ENCODE assay signal across 21 cellular contexts in the genomic region with DNA sequence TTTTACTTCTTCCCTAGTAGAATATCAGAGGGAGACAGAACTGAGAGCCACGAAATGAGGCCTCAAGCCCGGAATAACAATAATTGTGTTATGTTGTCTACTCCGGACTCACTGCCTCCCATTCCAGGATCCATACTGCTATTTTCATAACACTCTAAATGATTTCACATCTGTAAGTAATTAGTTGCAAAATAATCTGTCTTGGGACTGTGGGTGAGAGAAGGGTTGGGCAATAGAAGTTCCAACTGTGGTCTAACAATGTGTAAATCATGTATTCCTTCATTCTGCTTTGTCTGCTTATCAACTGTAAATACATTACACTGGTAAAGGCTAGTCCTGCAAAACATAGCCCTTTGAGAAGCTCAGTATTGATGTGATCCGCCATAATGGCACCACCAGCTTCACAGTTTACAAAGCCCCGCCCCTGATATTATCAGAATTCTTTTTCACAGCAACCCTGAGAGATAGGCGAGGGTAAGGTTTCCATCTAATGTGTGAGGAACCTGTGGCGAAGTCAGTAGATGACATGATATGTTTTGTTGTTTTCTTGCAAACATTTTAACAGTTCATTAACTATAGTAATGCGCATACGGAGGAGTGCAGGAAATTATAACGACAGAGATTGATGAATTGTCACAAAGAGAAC.
DNase-seq lines count a peak whose midpoint lies in the region; ATAC-seq and TF ChIP-seq lines count a peak whose summit lies in the region.
"Had no signal": no experiment of that assay in that cellular context is flagged by ENCODE, and none has a peak within 500 bp of the region (broad histone marks: within the 10 kb centered on the region; RNA-seq: fewer than 3 reads in every experiment).

No MANE protein-coding gene starts in this region.

- H3K27me3 Mint-ChIP-seq in endodermal cell (ENCODE audit: insufficient read depth): no peaks in the 10 kb centered on the region
- no peaks in the 10 kb centered on the region for H3K27me3 Mint-ChIP-seq in progenitor cell of endocrine pancreas
- peaks cover 9% of the 10 kb centered on the region for H3K27me3 Mint-ChIP-seq in Caco-2 (ENCODE audit: insufficient read depth, unreplicated experiment)
- H3K27me3 Mint-ChIP-seq: activated CD4-positive, alpha-beta memory T cell treated with anti-CD3 and anti-CD28 coated beads for 36 hours; CD4-positive, alpha-beta memory T cell had no signal

- peaks cover 43% of the 10 kb centered on the region for H3K4me1 Mint-ChIP-seq in endodermal cell
- H3K4me1 Mint-ChIP-seq in progenitor cell of endocrine pancreas (ENCODE audit: low read depth): peaks cover 6% of the 10 kb centered on the region
- no peaks in the 10 kb centered on the region for H3K4me1 Mint-ChIP-seq in Caco-2 (ENCODE audit: low read depth, unreplicated experiment)

- H3K36me3 ChIP-seq in endodermal cell (ENCODE audit: control insufficient read depth, insufficient read depth, low read length) (no peaks in the 10 kb centered on the region), mesendoderm (ENCODE audit: control insufficient read depth, insufficient read depth, low read length) (no peaks in the 10 kb centered on the region), Caco-2 (ENCODE audit: control insufficient read depth, insufficient read depth, low read length) (no peaks in the 10 kb centered on the region)

- TF ChIP-seq CTCF in AG09309 (IDR thresholded peaks at IDR 0.05; ENCODE audit: control insufficient read depth, insufficient read depth, low read depth, low read length, missing control alignments) (no peak), endodermal cell (conservative IDR thresholded peaks at IDR 0.05) (no peak), progenitor cell of endocrine pancreas (IDR thresholded peaks at IDR 0.05; ENCODE audit: unreplicated experiment) (no peak), Caco-2 (IDR thresholded peaks at IDR 0.05; ENCODE audit: insufficient read depth in 1 of 2, low read depth in 1 of 2, low read length in 1 of 2, severe bottlenecking in 1 of 2, unreplicated experiment in 1 of 2) (no peak)

- no peaks in the 10 kb centered on the region for H3K79me1 ChIP-seq in mesendoderm (ENCODE audit: low read length)

- H3K4ac ChIP-seq in mesendoderm (ENCODE audit: low read depth, low read length): no peak overlapping the region

- 62 to 83% methylated on average over 3 to 10 of the region's 10 CpGs for WGBS in endodermal cell (ENCODE audit: insufficient coverage in 1 of 2, insufficient read length in 1 of 2), 2 experiments
- WGBS in mesendoderm (ENCODE audit: extremely low coverage, insufficient coverage, low lambda C conversion rate): no CpG with 5 or more reads among the region's 10 CpGs

- no peak overlapping the region for H4K5ac ChIP-seq in mesendoderm (ENCODE audit: low read length)

- H3K4me1 ChIP-seq in endodermal cell (ENCODE audit: control insufficient read depth, insufficient read depth, low read length) (peaks cover 17% of the 10 kb centered on the region), mesendoderm (ENCODE audit: control insufficient read depth, low read depth, low read length) (peaks cover 6% of the 10 kb centered on the region), Caco-2 (no peaks in the 10 kb centered on the region)
- H3K4me1 ChIP-seq: psoas muscle, testis had no signal

- H3K4me3 ChIP-seq in AG09309 (ENCODE audit: control insufficient read depth, low read depth, low read length): no peak overlapping the region
- no peak overlapping the region for H3K4me3 ChIP-seq in endodermal cell (ENCODE audit: low read length)
- H3K4me3 ChIP-seq in mesendoderm (ENCODE audit: low read length): no peak overlapping the region
- no peak overlapping the region for H3K4me3 ChIP-seq in Caco-2 (ENCODE audit: low read depth, low read length)
- H3K4me3 ChIP-seq: psoas muscle, testis had no signal

- H3K27ac ChIP-seq in endodermal cell (ENCODE audit: low read depth, low read length): no peak overlapping the region
- no peak overlapping the region for H3K27ac ChIP-seq in mesendoderm (ENCODE audit: low read depth, low read length)
- H3K27ac ChIP-seq: psoas muscle, testis, VCaP had no signal

- CTCF ChIA-PET in Caco-2 (lab: Charles Lee): no interaction called here

- peak; percentile 63 for DNase-seq in AG09309 (ENCODE audit: low read depth)
- DNase-seq in LHCN-M2 (ENCODE audit: low read depth): peak; percentile 10
- DNase-seq in endodermal cell: peak; percentile 63
- peak; percentile 91 for DNase-seq in mesendoderm
- no peak for DNase-seq in progenitor cell of endocrine pancreas (ENCODE audit: low spot score, unreplicated experiment)
- no peak for DNase-seq in Caco-2
- no peak for DNase-seq in stimulated activated CD4-positive, alpha-beta T cell treated with anti-CD3 and anti-CD28 coated beads, Interleukin-4, amount 100 ng/mL, for 24 hours
- DNase-seq: activated CD4-positive, alpha-beta memory T cell treated with anti-CD3 and anti-CD28 coated beads for 36 hours; CD4-positive, alpha-beta memory T cell; effector CD4-positive, alpha-beta T cell; GOT3; KG1; kidney glomerular epithelial cell; NCI-H1105; NCI-H526 treated with DMSO at 0.1 percent for 48 hours; OCI-M1; psoas muscle; SIG-M5; testis had no signal

- POLR2A ChIA-PET in Caco-2 (lab: Charles Lee): no interaction called here

- H3K9ac ChIP-seq in endodermal cell (ENCODE audit: extremely low read depth, low read length, poor library complexity, severe bottlenecking) (no peak overlapping the region), mesendoderm (ENCODE audit: low read length) (no peak overlapping the region)

- H3K79me2 ChIP-seq in mesendoderm (ENCODE audit: control insufficient read depth, insufficient read depth, low read length): no peaks in the 10 kb centered on the region

- H4K8ac ChIP-seq in mesendoderm (ENCODE audit: low read depth, low read length): no peak overlapping the region

- no TSS peak for BruUV-seq in Caco-2 (replicated peaks; lab: Mats Ljungman, UMichigan)

- H3K56ac ChIP-seq in mesendoderm (ENCODE audit: low read length): no peak overlapping the region

- H3K4me2 ChIP-seq in mesendoderm (ENCODE audit: low read length): no peak overlapping the region

- ATAC-seq in HG03139 (IDR thresholded peaks at IDR 0.05; ENCODE audit: unreplicated experiment): no peak

- H2AK5ac ChIP-seq in mesendoderm (ENCODE audit: low read length): no peak overlapping the region

- H3K27me3 ChIP-seq in endodermal cell (ENCODE audit: control insufficient read depth, insufficient read depth, low read length, poor library complexity, severe bottlenecking): no peaks in the 10 kb centered on the region
- no peaks in the 10 kb centered on the region for H3K27me3 ChIP-seq in mesendoderm (ENCODE audit: insufficient read depth, low read length, poor library complexity)
- no peaks in the 10 kb centered on the region; the same call in 1 of the 2 replicates for H3K27me3 ChIP-seq in Caco-2 (replicated peaks; ENCODE audit: control insufficient read depth, insufficient read depth, low read length)
- H3K27me3 ChIP-seq: testis had no signal

- H3K9me3 Mint-ChIP-seq in endodermal cell (no peaks in the 10 kb centered on the region), progenitor cell of endocrine pancreas (ENCODE audit: low read depth) (no peaks in the 10 kb centered on the region), Caco-2 (ENCODE audit: unreplicated experiment) (no peaks in the 10 kb centered on the region)
- H3K9me3 Mint-ChIP-seq: activated CD4-positive, alpha-beta memory T cell treated with anti-CD3 and anti-CD28 coated beads for 36 hours; CD4-positive, alpha-beta memory T cell had no signal

- no peak overlapping the region for H2BK15ac ChIP-seq in mesendoderm (replicated peaks; ENCODE audit: low read depth)

- no peak overlapping the region for H3K18ac ChIP-seq in mesendoderm (ENCODE audit: low read length)

- peak overlapping the region; percentile 7 for H3K27ac Mint-ChIP-seq in endodermal cell
- H3K27ac Mint-ChIP-seq in progenitor cell of endocrine pancreas: no peak overlapping the region
- H3K27ac Mint-ChIP-seq in Caco-2 (ENCODE audit: unreplicated experiment): no peak overlapping the region
- H3K27ac Mint-ChIP-seq: activated CD4-positive, alpha-beta memory T cell treated with anti-CD3 and anti-CD28 coated beads for 36 hours; CD4-positive, alpha-beta memory T cell had no signal

- intact Hi-C loops in Caco-2 (cut with micrococcal nuclease; ENCODE audit: unreplicated experiment): no loop called here

- H2BK120ac ChIP-seq in mesendoderm (ENCODE audit: low read depth, low read length): no peak overlapping the region

- no peak overlapping the region for H3K4me3 Mint-ChIP-seq in endodermal cell
- no peak overlapping the region for H3K4me3 Mint-ChIP-seq in progenitor cell of endocrine pancreas (ENCODE audit: low read depth)
- H3K4me3 Mint-ChIP-seq in Caco-2 (ENCODE audit: unreplicated experiment): no peak overlapping the region
- H3K4me3 Mint-ChIP-seq: activated CD4-positive, alpha-beta memory T cell treated with anti-CD3 and anti-CD28 coated beads for 36 hours; CD4-positive, alpha-beta memory T cell had no signal

- no peak overlapping the region for H2BK5ac ChIP-seq in mesendoderm (ENCODE audit: low read length)

- H3K36me3 Mint-ChIP-seq in endodermal cell (ENCODE audit: low read depth) (no peaks in the 10 kb centered on the region), progenitor cell of endocrine pancreas (ENCODE audit: insufficient read depth) (no peaks in the 10 kb centered on the region), Caco-2 (ENCODE audit: insufficient read depth, unreplicated experiment) (no peaks in the 10 kb centered on the region)
- H3K36me3 Mint-ChIP-seq: activated CD4-positive, alpha-beta memory T cell treated with anti-CD3 and anti-CD28 coated beads for 36 hours had no signal

- H3K9me3 ChIP-seq in endodermal cell (ENCODE audit: control insufficient read depth, low read length): no peaks in the 10 kb centered on the region
- H3K9me3 ChIP-seq in Caco-2: no peaks in the 10 kb centered on the region
- H3K9me3 ChIP-seq: psoas muscle, testis had no signal

- no peak overlapping the region for H3K23ac ChIP-seq in mesendoderm (ENCODE audit: low read length)

Comparison
In these comparisons a context has a peak if more than half of its experiments do, and no peak if none do; other contexts are left out.
1. DNase-seq: peak in AG09309 (single experiment), LHCN-M2 (single experiment), endodermal cell (single experiment) and mesendoderm (single experiment); none in progenitor cell of endocrine pancreas (single experiment), Caco-2 (0 of 2) and stimulated activated CD4-positive, alpha-beta T cell treated with anti-CD3 and anti-CD28 coated beads, Interleukin-4, amount 100 ng/mL, for 24 hours (single experiment).